Comparison of ENCODE assay signal across 12 cellular contexts in genomic region chr7:125423444-125424155, GRCh38.
DNase-seq lines count a peak whose midpoint lies in the region; ATAC-seq, FAIRE-seq and TF ChIP-seq lines count a peak whose summit lies in the region.
"Had no signal": no experiment of that assay in that cellular context is flagged by ENCODE, and none has a peak within 500 bp of the region (broad histone marks: within the 10 kb centered on the region; RNA-seq: fewer than 3 reads in every experiment).

No MANE protein-coding gene starts in this region.

- no peaks in the 10 kb centered on the region for H3K27me3 Mint-ChIP-seq in activated CD4-positive, alpha-beta T cell treated with anti-CD3 and anti-CD28 coated beads for 36 hours

- H3K4me3 Mint-ChIP-seq in activated CD4-positive, alpha-beta T cell treated with anti-CD3 and anti-CD28 coated beads for 36 hours = no peak overlapping the region
- H3K4me3 Mint-ChIP-seq: GM23338 had no signal

- DNase-seq in activated CD4-positive, alpha-beta T cell treated with anti-CD3 and anti-CD28 coated beads for 36 hours = no peak
- no peak for DNase-seq in activated CD4-positive, alpha-beta T cell treated with anti-CD3 and anti-CD28 coated beads for 48 hours
- DNase-seq in MV-4-11 (lab: John Stamatoyannopoulos, UW) = peak; percentile 43
- peak; percentile 95 for DNase-seq in bronchial epithelial cell (ENCODE audit: low read depth)
- DNase-seq in renal cortical epithelial cell (ENCODE audit: low read depth) = peak; percentile 80
- DNase-seq in stimulated activated CD4-positive, alpha-beta T cell treated with anti-CD3 and anti-CD28 coated beads, Interleukin-4, amount 100 ng/mL, for 1 hour = no peak
- no peak for DNase-seq in NAMALWA (ENCODE audit: low spot score)
- no peak for DNase-seq in activated T-cell treated with anti-CD3 and anti-CD28 coated beads, Interleukin-2, amount 50 U/mL, for 48 hours
- DNase-seq: NCI-H526, SW 1271 had no signal

- intact Hi-C loops in activated CD4-positive, alpha-beta T cell treated with anti-CD3 and anti-CD28 coated beads for 36 hours (cut with DNase I, micrococcal nuclease) = no loop called here

- no peaks in the 10 kb centered on the region for H3K4me1 Mint-ChIP-seq in activated CD4-positive, alpha-beta T cell treated with anti-CD3 and anti-CD28 coated beads for 36 hours

- no peak for TF ChIP-seq CTCF in bronchial epithelial cell (IDR thresholded peaks at IDR 0.05; ENCODE audit: insufficient read depth, low read length, severe bottlenecking)

- H3K9me3 Mint-ChIP-seq in activated CD4-positive, alpha-beta T cell treated with anti-CD3 and anti-CD28 coated beads for 36 hours (ENCODE audit: low read depth) = peaks cover 13% of the 10 kb centered on the region
- H3K9me3 Mint-ChIP-seq: GM23338 had no signal

- no peaks in the 10 kb centered on the region for H3K36me3 Mint-ChIP-seq in activated CD4-positive, alpha-beta T cell treated with anti-CD3 and anti-CD28 coated beads for 36 hours (ENCODE audit: low read depth)

- no peak for FAIRE-seq in bronchial epithelial cell (lab: Jason Lieb, UNC)

- no peaks in the 10 kb centered on the region for H3K27me3 ChIP-seq in bronchial epithelial cell (ENCODE audit: control insufficient read depth, insufficient read depth, low read length)
- H3K27me3 ChIP-seq: ascending aorta had no signal

- POLR2A ChIA-PET in activated CD4-positive, alpha-beta T cell treated with anti-CD3 and anti-CD28 coated beads for 36 hours (lab: Charles Lee) = no interaction called here

- ATAC-seq in activated CD4-positive, alpha-beta T cell treated with anti-CD3 and anti-CD28 coated beads for 36 hours = peak; percentile 98
- ATAC-seq: GM23338 had no signal

- H3K27ac Mint-ChIP-seq in activated CD4-positive, alpha-beta T cell treated with anti-CD3 and anti-CD28 coated beads for 36 hours = no peak overlapping the region
- H3K27ac Mint-ChIP-seq: GM23338 had no signal

- CTCF ChIA-PET in activated CD4-positive, alpha-beta T cell treated with anti-CD3 and anti-CD28 coated beads for 36 hours (lab: Charles Lee) = no interaction called here

- H3K4me3 ChIP-seq in bronchial epithelial cell (ENCODE audit: low read depth, low read length) = no peak overlapping the region
- H3K4me3 ChIP-seq: ascending aorta, GM23338 had no signal

- no peaks in the 10 kb centered on the region for H3K36me3 ChIP-seq in bronchial epithelial cell (ENCODE audit: control insufficient read depth, insufficient read depth, low read length)
- H3K36me3 ChIP-seq: ascending aorta had no signal

Comparison
In these comparisons a context has a peak if more than half of its experiments do, and no peak if none do; other contexts are left out.
1. DNase-seq: peak in MV-4-11 (single experiment), bronchial epithelial cell (single experiment) and renal cortical epithelial cell (single experiment); none in activated CD4-positive, alpha-beta T cell treated with anti-CD3 and anti-CD28 coated beads for 36 hours (single experiment), activated CD4-positive, alpha-beta T cell treated with anti-CD3 and anti-CD28 coated beads for 48 hours (single experiment), stimulated activated CD4-positive, alpha-beta T cell treated with anti-CD3 and anti-CD28 coated beads, Interleukin-4, amount 100 ng/mL, for 1 hour (single experiment), NAMALWA (single experiment) and activated T-cell treated with anti-CD3 and anti-CD28 coated beads, Interleukin-2, amount 50 U/mL, for 48 hours (0 of 2).